Comparison of ENCODE assay signal across 11 cellular contexts in the genomic region with DNA sequence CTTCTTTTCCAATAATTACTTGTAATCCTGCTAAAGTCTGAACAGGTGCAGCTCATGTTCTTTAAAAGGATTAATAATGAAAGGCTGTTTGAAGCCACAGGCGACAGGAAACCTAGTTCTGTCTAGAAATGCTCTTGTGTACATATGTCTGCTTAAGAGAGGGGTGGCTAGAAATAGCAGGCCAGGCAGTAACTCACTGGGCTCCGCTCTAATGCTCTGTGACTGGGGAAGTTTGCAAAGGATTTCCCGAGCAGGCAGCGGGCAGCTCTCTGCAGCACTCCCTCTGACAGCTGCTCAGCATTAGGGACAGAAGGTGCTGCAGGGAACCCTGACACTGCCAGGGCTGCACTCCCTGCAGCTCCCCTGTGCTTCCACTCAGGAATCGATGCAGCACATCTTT. TPM values are rescaled to one million over a fixed set of nuclear protein-coding genes. Genes with fewer than 3 reads are reported as not detected.
DNase-seq lines count a peak whose midpoint lies in the region; ATAC-seq and TF ChIP-seq lines count a peak whose summit lies in the region.
"Had no signal": no experiment of that assay in that cellular context is flagged by ENCODE, and none has a peak within 500 bp of the region (broad histone marks: within the 10 kb centered on the region; RNA-seq: fewer than 3 reads in every experiment).

No MANE protein-coding gene starts in this region.

- no peaks in the 10 kb centered on the region for H3K79me2 ChIP-seq in neural progenitor cell (ENCODE audit: low read depth)

- CTCF ChIA-PET in activated naive CD4-positive, alpha-beta T cell treated with anti-CD3 and anti-CD28 coated beads for 36 hours (lab: Charles Lee) = no interaction called here

- DNase-seq in NCI-H146 (lab: John Stamatoyannopoulos, UW) (peak; percentile 84), neural progenitor cell (ENCODE audit: low spot score) (peak; percentile 46), HUDEP-2 (lab: John Stamatoyannopoulos, UW; ENCODE audit: unreplicated experiment in 76 of 76) (no peak), spleen (no peak), RKO (ENCODE audit: low spot score) (no peak)
- DNase-seq in activated naive CD4-positive, alpha-beta T cell treated with anti-CD3 and anti-CD28 coated beads for 36 hours = no peak
- DNase-seq: activated naive CD8-positive, alpha-beta T cell treated with anti-CD3 and anti-CD28 coated beads for 36 hours; KG1; T-cell had no signal

- no peak overlapping the region for H3K4me3 Mint-ChIP-seq in neural progenitor cell
- H3K4me3 Mint-ChIP-seq in activated naive CD4-positive, alpha-beta T cell treated with anti-CD3 and anti-CD28 coated beads for 36 hours = no peak overlapping the region
- H3K4me3 Mint-ChIP-seq: activated naive CD8-positive, alpha-beta T cell treated with anti-CD3 and anti-CD28 coated beads for 36 hours; T-cell had no signal

- peak overlapping the region; percentile 27 for H2AFZ ChIP-seq in neural progenitor cell (replicated peaks)

- peaks cover 30% of the 10 kb centered on the region for H3K4me1 Mint-ChIP-seq in neural progenitor cell
- H3K4me1 Mint-ChIP-seq in activated naive CD4-positive, alpha-beta T cell treated with anti-CD3 and anti-CD28 coated beads for 36 hours (ENCODE audit: low read depth) = peaks cover 29% of the 10 kb centered on the region

- WGBS in spleen, 5 donors = 51 to 75% (median 60%) methylated on average over 5 of the region's 5 CpGs

- H3K4me2 ChIP-seq in neural progenitor cell = peak overlapping the region; percentile 35

- H3K36me3 ChIP-seq in neural progenitor cell (no peaks in the 10 kb centered on the region), spleen (no peaks in the 10 kb centered on the region)

- H3K4me1 ChIP-seq in neural progenitor cell = peaks cover 21% of the 10 kb centered on the region
- H3K4me1 ChIP-seq in spleen = peaks cover 0 to 29% (median 12%) of the 10 kb centered on the region in 6 donors

- H3K27me3 ChIP-seq in neural progenitor cell = no peaks in the 10 kb centered on the region
- no peaks in the 10 kb centered on the region for H3K27me3 ChIP-seq in spleen (replicated peaks in 1 of 7)

- H4K20me1 ChIP-seq in neural progenitor cell (ENCODE audit: low read depth) = no peaks in the 10 kb centered on the region

- intact Hi-C loops in spleen (cut with DNase I; ENCODE audit: low total_unique reads) = no loop called here
- intact Hi-C loops in activated naive CD4-positive, alpha-beta T cell treated with anti-CD3 and anti-CD28 coated beads for 36 hours (cut with micrococcal nuclease) = no loop called here

- H3K27ac Mint-ChIP-seq in neural progenitor cell = peak overlapping the region; percentile 46
- no peak overlapping the region for H3K27ac Mint-ChIP-seq in activated naive CD4-positive, alpha-beta T cell treated with anti-CD3 and anti-CD28 coated beads for 36 hours
- H3K27ac Mint-ChIP-seq: activated naive CD8-positive, alpha-beta T cell treated with anti-CD3 and anti-CD28 coated beads for 36 hours had no signal

- ATAC-seq in GM18868 (IDR thresholded peaks at IDR 0.05; ENCODE audit: unreplicated experiment) = peak; percentile 99
- peak; percentile 95 for ATAC-seq in GM21786 (IDR thresholded peaks at IDR 0.05; ENCODE audit: unreplicated experiment)

- H3K9me3 ChIP-seq in neural progenitor cell (ENCODE audit: low read depth) (no peaks in the 10 kb centered on the region), spleen (peaks cover 0 to 8% (median 0%) of the 10 kb centered on the region in 8 donors)

- TF ChIP-seq CTCF in neural progenitor cell (IDR thresholded peaks at IDR 0.05) (no peak), spleen (IDR thresholded peaks at IDR 0.05 in 8 of 11, conservative IDR thresholded peaks at IDR 0.05 in 3 of 11) (no peak)

- H3K27ac ChIP-seq in neural progenitor cell (no peak overlapping the region), spleen (no peak overlapping the region)

- no peaks in the 10 kb centered on the region for H3K27me3 Mint-ChIP-seq in neural progenitor cell (ENCODE audit: insufficient read depth, low read depth)
- H3K27me3 Mint-ChIP-seq in activated naive CD4-positive, alpha-beta T cell treated with anti-CD3 and anti-CD28 coated beads for 36 hours (ENCODE audit: low read depth) = no peaks in the 10 kb centered on the region
- H3K27me3 Mint-ChIP-seq: activated naive CD8-positive, alpha-beta T cell treated with anti-CD3 and anti-CD28 coated beads for 36 hours; T-cell had no signal

- H3K9ac ChIP-seq in neural progenitor cell = no peak overlapping the region

- no peak overlapping the region for H3K4me3 ChIP-seq in neural progenitor cell
- no peak overlapping the region for H3K4me3 ChIP-seq in spleen

- no peaks in the 10 kb centered on the region for H3K36me3 Mint-ChIP-seq in neural progenitor cell
- H3K36me3 Mint-ChIP-seq in activated naive CD4-positive, alpha-beta T cell treated with anti-CD3 and anti-CD28 coated beads for 36 hours (ENCODE audit: low read depth) = no peaks in the 10 kb centered on the region

- TF ChIP-seq POLR2A in spleen (IDR thresholded peaks at IDR 0.05) = no peak

- no peaks in the 10 kb centered on the region for H3F3A ChIP-seq in neural progenitor cell (ENCODE audit: low read depth)

- peaks cover 7% of the 10 kb centered on the region for H3K9me3 Mint-ChIP-seq in neural progenitor cell
- H3K9me3 Mint-ChIP-seq in activated naive CD4-positive, alpha-beta T cell treated with anti-CD3 and anti-CD28 coated beads for 36 hours = peaks cover 6% of the 10 kb centered on the region

RNA-seq across cellular contexts. Expression of gene TTC39C, which starts 33.2 kb away (rescaled TPM):
- total RNA-seq in neural progenitor cell (ENCODE audit: low replicate concordance) (26.1 and 27.6 TPM in 2 replicates), spleen (10 to 100 TPM; 23.2 to 52.3 (median 30.4) TPM)
- 10 to 100 TPM; 15.4 to 21.8 (median 16.6) TPM for polyA plus RNA-seq in spleen
- total RNA-seq in activated naive CD4-positive, alpha-beta T cell treated with anti-CD3 and anti-CD28 coated beads for 36 hours = 10 to 100 TPM; 39.9 to 44.2 TPM

Comparison
In these comparisons a context has a peak if more than half of its experiments do, and no peak if none do; other contexts are left out.
1. DNase-seq: peak in NCI-H146 (single experiment) and neural progenitor cell (single experiment); none in HUDEP-2 (0 of 76), spleen (single experiment), RKO (single experiment) and activated naive CD4-positive, alpha-beta T cell treated with anti-CD3 and anti-CD28 coated beads for 36 hours (single experiment).